ENCODE assay signal across 8 cellular contexts in genomic region chr16:53054670-53055485, GRCh38. TPM values are rescaled to one million over a fixed set of nuclear protein-coding genes. Genes with fewer than 3 reads are reported as not detected.
DNase-seq lines count a peak whose midpoint lies in the region; ATAC-seq and TF ChIP-seq lines count a peak whose summit lies in the region.

TSS of gene CHD9 (plus strand) at chr16:53054991. CDS start at chr16:53156090, 101,099 bp downstream.

- BruUV-seq in OCI-LY7 (replicated peaks; lab: Mats Ljungman, UMichigan), result no TSS peak

- H3K9me3 ChIP-seq in OCI-LY7 (ENCODE audit: low read length) (no peaks in the 10 kb centered on the region), mononuclear cell (ENCODE audit: low read depth, low read length) (no peaks in the 10 kb centered on the region)

- CTCF ChIA-PET in OCI-LY7 (lab: Charles Lee; ENCODE audit: unreplicated experiment), result interaction anchor here (0.6 to 1.0 kb wide), 2 partner anchors 9 to 153 kb away, joined by 3 to 4 read pairs; no protein-coding TSS in a partner anchor

- peak within 1 kb of the TSS; percentile 89 for H3K4me2 ChIP-seq in OCI-LY7 (ENCODE audit: low read length)

- no peaks in the 10 kb centered on the region for H3K36me3 ChIP-seq in OCI-LY7 (ENCODE audit: insufficient read depth, low read length)

- peaks cover 47% of the 10 kb centered on the region for H3K79me2 ChIP-seq in OCI-LY7 (ENCODE audit: insufficient read depth, low read depth, low read length)

- intact Hi-C loops in OCI-LY7 (cut with micrococcal nuclease; ENCODE audit: unreplicated experiment), result loop anchor here (1.0 to 5.0 kb wide), 5 partner anchors 75 to 447 kb away; partner anchors contain the start of gene AKTIP

- H3K4me1 ChIP-seq in OCI-LY7 (ENCODE audit: insufficient read depth, low read length, poor library complexity, severe bottlenecking) (peaks cover 46% of the 10 kb centered on the region), mononuclear cell (ENCODE audit: insufficient read depth, low read length) (peaks cover 47% of the 10 kb centered on the region)

- peak; percentile 94 for TF ChIP-seq CTCF in OCI-LY7 (conservative IDR thresholded peaks at IDR 0.05; ENCODE audit: low read length)

- DNase-seq in DMS 273 (lab: John Stamatoyannopoulos, UW; ENCODE audit: unreplicated experiment) (peak; percentile 96), HuH-7.5 (ENCODE audit: low spot score) (peak; percentile 76), OCI-LY7 (ENCODE audit: low spot score) (peak; percentile 91), activated T-cell treated with anti-CD3 and anti-CD28 coated beads for 1 hour (ENCODE audit: low read depth) (peak; percentile 57), epidermal melanocyte (ENCODE audit: insufficient read length, low spot score) (peak; percentile 80)
- peak; percentile 34 to 39 for DNase-seq in stimulated activated CD8-positive, alpha-beta memory T cell treated with anti-CD3 and anti-CD28 coated beads, Interleukin-4, amount 100 ng/mL, for 1 hour (ENCODE audit: low read depth in 2 of 2, low spot score in 1 of 2)

- H3K27me3 ChIP-seq in mononuclear cell (ENCODE audit: insufficient read depth, low read length), result no peaks in the 10 kb centered on the region

- POLR2A ChIA-PET in OCI-LY7 (lab: Charles Lee), result interaction anchor here (0.5 to 6.0 kb wide), 9 partner anchors 11 to 396 kb away, joined by 3 to 77 read pairs (median 5); no protein-coding TSS in a partner anchor

- H3K4me3 ChIP-seq in OCI-LY7 (ENCODE audit: low read depth, low read length, poor library complexity, severe bottlenecking) (peak within 1 kb of the TSS; percentile 77), mononuclear cell (ENCODE audit: low read length) (peak within 1 kb of the TSS; percentile 71)

- peak; percentile 85 for ATAC-seq in GM21515 (IDR thresholded peaks at IDR 0.05; ENCODE audit: unreplicated experiment)

- no peaks in the 10 kb centered on the region for H3K9me2 ChIP-seq in OCI-LY7 (ENCODE audit: insufficient read depth, low read length)

- no peaks in the 10 kb centered on the region for H4K20me1 ChIP-seq in OCI-LY7 (ENCODE audit: insufficient read depth, low read length)

- H2AFZ ChIP-seq in OCI-LY7 (ENCODE audit: low read length), result peak within 1 kb of the TSS; percentile 88; the same call in 1 of the 2 replicates

- H3K27ac ChIP-seq in OCI-LY7 (ENCODE audit: low read depth, low read length, poor library complexity, severe bottlenecking), result peak within 1 kb of the TSS; percentile 92

RNA-seq across cellular contexts. Expression of gene CHD9, which starts in this region (rescaled TPM):
- total RNA-seq in OCI-LY7 (2014; rRNA removed; shearing (Covaris generic)), result 52.6 and 56.5 TPM in 2 replicates
- 85.9 and 98.7 TPM in 2 replicates for total RNA-seq in OCI-LY7 (2022)
- 55.6 TPM for total RNA-seq in mononuclear cell

Comparison
In these comparisons a context has a peak if more than half of its experiments do, and no peak if none do; other contexts are left out.
1. Peak in every context shown above with its lines: DNase-seq, ATAC-seq, H3K4me3 ChIP-seq and H3K27ac ChIP-seq.
2. DNase-seq: peak in every context shown above with its lines; median percentile 96 in DMS 273; 91 in OCI-LY7; 80 in epidermal melanocyte; 76 in HuH-7.5; 57 in activated T-cell treated with anti-CD3 and anti-CD28 coated beads for 1 hour; 36 in stimulated activated CD8-positive, alpha-beta memory T cell treated with anti-CD3 and anti-CD28 coated beads, Interleukin-4, amount 100 ng/mL, for 1 hour.